Comparison of ENCODE assay signal across 19 cellular contexts in the genomic region with DNA sequence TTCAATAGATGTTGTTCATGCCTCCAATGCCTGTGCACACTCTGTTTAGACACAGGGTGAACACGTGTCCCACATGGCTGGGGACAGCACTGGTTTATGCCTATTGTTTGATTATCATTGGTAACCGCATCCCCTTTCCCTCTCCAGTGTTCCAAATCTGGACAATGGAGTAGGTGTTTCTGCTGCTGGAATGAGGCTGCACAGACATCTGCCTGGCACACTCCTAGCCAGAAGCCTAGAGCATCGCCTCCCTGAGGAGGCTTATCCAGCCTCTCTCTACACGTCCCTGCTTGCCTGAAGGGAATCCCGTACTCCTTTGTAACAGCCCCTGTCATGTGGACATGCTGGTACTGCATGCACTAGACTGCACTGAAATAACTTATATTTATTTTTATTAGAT.
"Had no signal": no experiment of that assay in that cellular context is flagged by ENCODE, and none has a peak within 500 bp of the region (broad histone marks: within the 10 kb centered on the region; RNA-seq: fewer than 3 reads in every experiment).

No MANE protein-coding gene starts in this region.

- DNase-seq: activated naive CD4-positive, alpha-beta T cell treated with anti-CD3 and anti-CD28 coated beads, Interleukin-2, amount 10 ng/mL, durations not matched to agents 7 days and 5 days; effector memory CD4-positive, alpha-beta T cell; left colon; lower lobe of right lung; naive thymus-derived CD8-positive, alpha-beta T cell; ovary; psoas muscle; stimulated activated CD4-positive, alpha-beta T cell treated with anti-CD3 and anti-CD28 coated beads, Interleukin-12 subunit alpha, Interleukin-12 subunit beta, amount 100 ng/mL, for 4 hours; stimulated activated CD4-positive, alpha-beta T cell treated with anti-CD3 and anti-CD28 coated beads, Interleukin-1b, Interleukin-23, amount 100 ng/mL, for 48 hours; substantia nigra; T1000; thyroid gland had no signal

- H3K36me3 Mint-ChIP-seq: activated naive CD4-positive, alpha-beta T cell treated with anti-CD3 and anti-CD28 coated beads, Interleukin-2, amount 10 ng/mL, durations not matched to agents 7 days and 5 days; mesothelial cell of epicardium; naive thymus-derived CD8-positive, alpha-beta T cell; WTC11 had no signal

- H3K27ac ChIP-seq: cardiac muscle cell, lower lobe of right lung, psoas muscle, thyroid gland had no signal

- H3K27ac Mint-ChIP-seq: activated naive CD4-positive, alpha-beta T cell treated with anti-CD3 and anti-CD28 coated beads, Interleukin-2, amount 10 ng/mL, durations not matched to agents 7 days and 5 days; dendritic cell treated with granulocyte-macrophage colony-stimulating factor and Interleukin-4, amounts not matched to agents 40 ng/mL and 50 ng/mL, for 4 days; mesothelial cell of epicardium; stimulated activated naive CD8-positive, alpha-beta T cell treated with anti-CD3 and anti-CD28 coated beads, Interleukin-15, Interleukin-2, amounts not matched to agents 100 ng/mL and 50 ng/mL, for 24 hours; T-helper 1 cell treated with Interleukin-12 subunit alpha and Interleukin-12 subunit beta and Interleukin-4 antibody, amounts not matched to agents 30 μg/mL and 1 μg/mL, for 36 hours; WTC11 had no signal

- H3K9me3 ChIP-seq: lower lobe of right lung, ovary, psoas muscle, right atrium auricular region, thyroid gland had no signal

- H3K27me3 ChIP-seq: cardiac muscle cell, ovary, right atrium auricular region, thyroid gland had no signal

- H3K4me1 Mint-ChIP-seq: activated naive CD4-positive, alpha-beta T cell treated with anti-CD3 and anti-CD28 coated beads, Interleukin-2, amount 10 ng/mL, durations not matched to agents 7 days and 5 days had no signal

- H3K4me3 Mint-ChIP-seq: activated naive CD4-positive, alpha-beta T cell treated with anti-CD3 and anti-CD28 coated beads, Interleukin-2, amount 10 ng/mL, durations not matched to agents 7 days and 5 days; dendritic cell treated with granulocyte-macrophage colony-stimulating factor and Interleukin-4, amounts not matched to agents 40 ng/mL and 50 ng/mL, for 4 days; mesothelial cell of epicardium; naive thymus-derived CD8-positive, alpha-beta T cell; stimulated activated naive CD8-positive, alpha-beta T cell treated with anti-CD3 and anti-CD28 coated beads, Interleukin-15, Interleukin-2, amounts not matched to agents 100 ng/mL and 50 ng/mL, for 24 hours; T-helper 1 cell treated with Interleukin-12 subunit alpha and Interleukin-12 subunit beta and Interleukin-4 antibody, amounts not matched to agents 30 μg/mL and 1 μg/mL, for 36 hours; WTC11 had no signal

- H3K36me3 ChIP-seq: cardiac muscle cell, lower lobe of right lung, ovary, right atrium auricular region, thyroid gland had no signal

- H3K9me3 Mint-ChIP-seq: activated naive CD4-positive, alpha-beta T cell treated with anti-CD3 and anti-CD28 coated beads, Interleukin-2, amount 10 ng/mL, durations not matched to agents 7 days and 5 days; dendritic cell treated with granulocyte-macrophage colony-stimulating factor and Interleukin-4, amounts not matched to agents 40 ng/mL and 50 ng/mL, for 4 days; mesothelial cell of epicardium; naive thymus-derived CD8-positive, alpha-beta T cell; stimulated activated naive CD8-positive, alpha-beta T cell treated with anti-CD3 and anti-CD28 coated beads, Interleukin-15, Interleukin-2, amounts not matched to agents 100 ng/mL and 50 ng/mL, for 24 hours; T-helper 1 cell treated with Interleukin-12 subunit alpha and Interleukin-12 subunit beta and Interleukin-4 antibody, amounts not matched to agents 30 μg/mL and 1 μg/mL, for 36 hours had no signal

- H3K4me3 ChIP-seq: cardiac muscle cell, lower lobe of right lung, ovary, psoas muscle, right atrium auricular region, thyroid gland had no signal
